1 cellular context compared by ENCODE assay signal in genomic region chr12:31362115-31362758, GRCh38.
TF ChIP-seq lines count a peak whose summit lies in the region.

No MANE protein-coding gene starts in this region.

TF ChIP-seq in HepG2, 621 proteins besides CTCF, POLR2A, EP300 and RAD21 (continued from another document):
- TF ChIP-seq ZNF710 (CRISPR knock-in tag; IDR thresholded peaks at IDR 0.05; ENCODE audit: borderline replicate concordance) (peak; percentile 19), CCDC6 (CRISPR knock-in tag; IDR thresholded peaks at IDR 0.05) (peak; percentile 28; the same call in 1 of the 2 replicates), KDM5A (IDR thresholded peaks at IDR 0.05; ENCODE audit: borderline replicate concordance, low read length) (no peak), ZSCAN30 (CRISPR knock-in tag; IDR thresholded peaks at IDR 0.05) (no peak), SALL1 (CRISPR knock-in tag; IDR thresholded peaks at IDR 0.05) (peak; percentile 57), ZNF263 (CRISPR knock-in tag; IDR thresholded peaks at IDR 0.05) (no peak; the same call in 1 of the 2 replicates), BORCS8-MEF2B (CRISPR knock-in tag; IDR thresholded peaks at IDR 0.05) (no peak), ZNF574 (CRISPR knock-in tag; IDR thresholded peaks at IDR 0.05) (peak; percentile 23; the same call in 1 of the 2 replicates), ZNF564 (CRISPR knock-in tag; IDR thresholded peaks at IDR 0.05) (peak; percentile 24; the same call in 1 of the 2 replicates), PATZ1 (CRISPR knock-in tag; IDR thresholded peaks at IDR 0.05) (peak; percentile 58; the same call in 1 of the 2 replicates), ZNF281 (CRISPR knock-in tag; IDR thresholded peaks at IDR 0.05; ENCODE audit: borderline replicate concordance) (0 out of 2 replicates have a peak, but pooled peaks have one; percentile 31), AHDC1 (CRISPR knock-in tag; IDR thresholded peaks at IDR 0.05; ENCODE audit: borderline replicate concordance) (no peak), ZFP91 (CRISPR knock-in tag; IDR thresholded peaks at IDR 0.05; ENCODE audit: borderline replicate concordance) (peak; percentile 60; the same call in 1 of the 2 replicates), ZNF530 (CRISPR knock-in tag; IDR thresholded peaks at IDR 0.05; ENCODE audit: low read depth) (no peak), RELA (CRISPR knock-in tag; IDR thresholded peaks at IDR 0.05) (no peak), ZNF121 (CRISPR knock-in tag; IDR thresholded peaks at IDR 0.05) (0 out of 2 replicates have a peak, but pooled peaks have one; percentile 12), ZNF788 (CRISPR knock-in tag; IDR thresholded peaks at IDR 0.05; ENCODE audit: borderline replicate concordance) (peak; percentile 21; the same call in 1 of the 2 replicates), ZMYM4 (CRISPR knock-in tag; IDR thresholded peaks at IDR 0.05) (0 out of 2 replicates have a peak, but pooled peaks have one; percentile 14), ZNF687 (CRISPR knock-in tag; IDR thresholded peaks at IDR 0.05) (peak; percentile 77), GABPA (IDR thresholded peaks at IDR 0.05; ENCODE audit: low read depth, low read length) (peak; percentile 6; the same call in 1 of the 2 replicates), GABPA (CRISPR knock-in tag; IDR thresholded peaks at IDR 0.05; ENCODE audit: low read depth) (no peak), ISX (CRISPR knock-in tag; conservative IDR thresholded peaks at IDR 0.05) (no peak)
